ENCODE assay signal across 1 cellular context in genomic region chr16:57810197-57811024, GRCh38.
TF ChIP-seq lines count a peak whose summit lies in the region.

No MANE protein-coding gene starts in this region.

TF ChIP-seq in HepG2, 621 proteins besides CTCF, POLR2A, EP300 and RAD21 (continued from another document and continues in another):
- peak; percentile 78 for TF ChIP-seq THAP9 (CRISPR knock-in tag; IDR thresholded peaks at IDR 0.05; ENCODE audit: borderline replicate concordance)
- TF ChIP-seq ZNF3 (CRISPR knock-in tag; IDR thresholded peaks at IDR 0.05) = no peak
- TF ChIP-seq AKAP8 (CRISPR knock-in tag; IDR thresholded peaks at IDR 0.05) = peak; percentile 84
- TF ChIP-seq ISX (CRISPR knock-in tag; conservative IDR thresholded peaks at IDR 0.05) = no peak
- TF ChIP-seq RBFOX2 (IDR thresholded peaks at IDR 0.05; ENCODE audit: low read depth, low read length) = peak; percentile 33; the same call in 1 of the 2 replicates
- TF ChIP-seq, protein P1, sequence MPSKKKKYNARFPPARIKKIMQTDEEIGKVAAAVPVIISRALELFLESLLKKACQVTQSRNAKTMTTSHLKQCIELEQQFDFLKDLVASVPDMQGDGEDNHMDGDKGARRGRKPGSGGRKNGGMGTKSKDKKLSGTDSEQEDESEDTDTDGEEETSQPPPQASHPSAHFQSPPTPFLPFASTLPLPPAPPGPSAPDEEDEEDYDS (CRISPR knock-in tag; IDR thresholded peaks at IDR 0.05) = peak; percentile 76; the same call in 1 of the 2 replicates
- no peak for TF ChIP-seq CC2D1A (CRISPR knock-in tag; IDR thresholded peaks at IDR 0.05)
- peak; percentile 100 for TF ChIP-seq FOXP4 (CRISPR knock-in tag; IDR thresholded peaks at IDR 0.05)
- peak; percentile 92 for TF ChIP-seq IKZF5 (CRISPR knock-in tag; IDR thresholded peaks at IDR 0.05)
- TF ChIP-seq ZNF777 (CRISPR knock-in tag; IDR thresholded peaks at IDR 0.05) = no peak
- no peak for TF ChIP-seq ATF7 (IDR thresholded peaks at IDR 0.05)
- peak; percentile 33; the same call in 1 of the 2 replicates for TF ChIP-seq ATF7 (CRISPR knock-in tag; IDR thresholded peaks at IDR 0.05)
- TF ChIP-seq RARA (CRISPR knock-in tag; IDR thresholded peaks at IDR 0.05) = peak; percentile 86
- TF ChIP-seq ZNF672 (CRISPR knock-in tag; IDR thresholded peaks at IDR 0.05) = no peak
- peak; percentile 58; the same call in 1 of the 2 replicates for TF ChIP-seq ZNF264 (CRISPR knock-in tag; IDR thresholded peaks at IDR 0.05)
- TF ChIP-seq, protein P2, sequence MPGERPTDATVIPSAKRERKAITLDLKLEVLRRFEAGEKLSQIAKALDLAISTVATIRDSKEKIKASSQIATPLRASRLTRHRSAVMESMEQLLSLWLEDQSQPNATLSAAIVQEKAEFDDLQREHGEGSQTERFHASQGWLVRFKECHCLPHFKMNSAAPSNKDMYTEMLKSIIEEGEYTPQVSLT (CRISPR knock-in tag; IDR thresholded peaks at IDR 0.05; ENCODE audit: borderline replicate concordance, low read depth) = no peak
- TF ChIP-seq ZNF670 (CRISPR knock-in tag; IDR thresholded peaks at IDR 0.05; ENCODE audit: borderline replicate concordance) = peak; percentile 79; the same call in 1 of the 2 replicates
- no peak for TF ChIP-seq MLXIP (CRISPR knock-in tag; IDR thresholded peaks at IDR 0.05; ENCODE audit: borderline replicate concordance)
- TF ChIP-seq, protein P3, sequence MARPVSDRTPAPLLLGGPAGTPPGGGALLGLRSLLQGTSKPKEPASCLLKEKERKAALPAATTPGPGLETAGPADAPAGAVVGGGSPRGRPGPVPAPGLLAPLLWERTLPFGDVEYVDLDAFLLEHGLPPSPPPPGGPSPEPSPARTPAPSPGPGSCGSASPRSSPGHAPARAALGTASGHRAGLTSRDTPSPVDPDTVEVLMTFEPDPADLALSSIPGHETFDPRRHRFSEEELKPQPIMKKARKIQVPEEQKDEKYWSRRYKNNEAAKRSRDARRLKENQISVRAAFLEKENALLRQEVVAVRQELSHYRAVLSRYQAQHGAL (CRISPR knock-in tag; IDR thresholded peaks at IDR 0.05; ENCODE audit: not compliant biosample characterization) = no peak
- TF ChIP-seq, protein P4, sequence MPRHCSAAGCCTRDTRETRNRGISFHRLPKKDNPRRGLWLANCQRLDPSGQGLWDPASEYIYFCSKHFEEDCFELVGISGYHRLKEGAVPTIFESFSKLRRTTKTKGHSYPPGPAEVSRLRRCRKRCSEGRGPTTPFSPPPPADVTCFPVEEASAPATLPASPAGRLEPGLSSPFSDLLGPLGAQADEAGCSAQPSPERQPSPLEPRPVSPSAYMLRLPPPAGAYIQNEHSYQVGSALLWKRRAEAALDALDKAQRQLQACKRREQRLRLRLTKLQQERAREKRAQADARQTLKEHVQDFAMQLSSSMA (CRISPR knock-in tag; IDR thresholded peaks at IDR 0.05) = peak; percentile 3; the same call in 1 of the 2 replicates
- TF ChIP-seq AFF4 (CRISPR knock-in tag; IDR thresholded peaks at IDR 0.05) = no peak
- TF ChIP-seq, protein P5, sequence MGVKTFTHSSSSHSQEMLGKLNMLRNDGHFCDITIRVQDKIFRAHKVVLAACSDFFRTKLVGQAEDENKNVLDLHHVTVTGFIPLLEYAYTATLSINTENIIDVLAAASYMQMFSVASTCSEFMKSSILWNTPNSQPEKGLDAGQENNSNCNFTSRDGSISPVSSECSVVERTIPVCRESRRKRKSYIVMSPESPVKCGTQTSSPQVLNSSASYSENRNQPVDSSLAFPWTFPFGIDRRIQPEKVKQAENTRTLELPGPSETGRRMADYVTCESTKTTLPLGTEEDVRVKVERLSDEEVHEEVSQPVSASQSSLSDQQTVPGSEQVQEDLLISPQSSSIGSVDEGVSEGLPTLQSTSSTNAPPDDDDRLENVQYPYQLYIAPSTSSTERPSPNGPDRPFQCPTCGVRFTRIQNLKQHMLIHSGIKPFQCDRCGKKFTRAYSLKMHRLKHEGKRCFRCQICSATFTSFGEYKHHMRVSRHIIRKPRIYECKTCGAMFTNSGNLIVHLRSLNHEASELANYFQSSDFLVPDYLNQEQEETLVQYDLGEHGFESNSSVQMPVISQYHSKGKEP (CRISPR knock-in tag; IDR thresholded peaks at IDR 0.05) = 0 out of 2 replicates have a peak, but pooled peaks have one; percentile 43
- TF ChIP-seq MED8 (CRISPR knock-in tag; IDR thresholded peaks at IDR 0.05; ENCODE audit: insufficient replicate concordance) = peak; percentile 69
- peak; percentile 46; the same call in 1 of the 2 replicates for TF ChIP-seq KMT2B (CRISPR knock-in tag; IDR thresholded peaks at IDR 0.05)
- TF ChIP-seq, protein P6, sequence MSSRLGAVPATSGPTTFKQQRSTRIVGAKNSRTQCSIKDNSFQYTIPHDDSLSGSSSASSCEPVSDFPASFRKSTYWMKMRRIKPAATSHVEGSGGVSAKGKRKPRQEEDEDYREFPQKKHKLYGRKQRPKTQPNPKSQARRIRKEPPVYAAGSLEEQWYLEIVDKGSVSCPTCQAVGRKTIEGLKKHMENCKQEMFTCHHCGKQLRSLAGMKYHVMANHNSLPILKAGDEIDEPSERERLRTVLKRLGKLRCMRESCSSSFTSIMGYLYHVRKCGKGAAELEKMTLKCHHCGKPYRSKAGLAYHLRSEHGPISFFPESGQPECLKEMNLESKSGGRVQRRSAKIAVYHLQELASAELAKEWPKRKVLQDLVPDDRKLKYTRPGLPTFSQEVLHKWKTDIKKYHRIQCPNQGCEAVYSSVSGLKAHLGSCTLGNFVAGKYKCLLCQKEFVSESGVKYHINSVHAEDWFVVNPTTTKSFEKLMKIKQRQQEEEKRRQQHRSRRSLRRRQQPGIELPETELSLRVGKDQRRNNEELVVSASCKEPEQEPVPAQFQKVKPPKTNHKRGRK (CRISPR knock-in tag; IDR thresholded peaks at IDR 0.05) = no peak
- no peak; the same call in 1 of the 2 replicates for TF ChIP-seq IRX3 (CRISPR knock-in tag; IDR thresholded peaks at IDR 0.05; ENCODE audit: borderline replicate concordance, low read depth)
- TF ChIP-seq FLYWCH1 (CRISPR knock-in tag; IDR thresholded peaks at IDR 0.05) = no peak
- TF ChIP-seq, protein P7, sequence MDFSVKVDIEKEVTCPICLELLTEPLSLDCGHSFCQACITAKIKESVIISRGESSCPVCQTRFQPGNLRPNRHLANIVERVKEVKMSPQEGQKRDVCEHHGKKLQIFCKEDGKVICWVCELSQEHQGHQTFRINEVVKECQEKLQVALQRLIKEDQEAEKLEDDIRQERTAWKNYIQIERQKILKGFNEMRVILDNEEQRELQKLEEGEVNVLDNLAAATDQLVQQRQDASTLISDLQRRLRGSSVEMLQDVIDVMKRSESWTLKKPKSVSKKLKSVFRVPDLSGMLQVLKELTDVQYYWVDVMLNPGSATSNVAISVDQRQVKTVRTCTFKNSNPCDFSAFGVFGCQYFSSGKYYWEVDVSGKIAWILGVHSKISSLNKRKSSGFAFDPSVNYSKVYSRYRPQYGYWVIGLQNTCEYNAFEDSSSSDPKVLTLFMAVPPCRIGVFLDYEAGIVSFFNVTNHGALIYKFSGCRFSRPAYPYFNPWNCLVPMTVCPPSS (IDR thresholded peaks at IDR 0.05) = no peak
- no peak for TF ChIP-seq BRD4 (CRISPR knock-in tag; IDR thresholded peaks at IDR 0.05)
- TF ChIP-seq NCOA5 (CRISPR knock-in tag; IDR thresholded peaks at IDR 0.05) = no peak
- TF ChIP-seq MYC (CRISPR knock-in tag; IDR thresholded peaks at IDR 0.05; ENCODE audit: borderline replicate concordance) = peak; percentile 74; the same call in 1 of the 2 replicates
- no peak for TF ChIP-seq ZFYVE20 (CRISPR knock-in tag; IDR thresholded peaks at IDR 0.05; ENCODE audit: borderline replicate concordance, low read depth)
- TF ChIP-seq ZBTB20 (CRISPR knock-in tag; IDR thresholded peaks at IDR 0.05; ENCODE audit: borderline replicate concordance, low read depth) = no peak
- peak; percentile 7; the same call in 1 of the 2 replicates for TF ChIP-seq GTF3A (CRISPR knock-in tag; conservative IDR thresholded peaks at IDR 0.05)
